Comparison of ENCODE assay signal across 15 cellular contexts in the genomic region with DNA sequence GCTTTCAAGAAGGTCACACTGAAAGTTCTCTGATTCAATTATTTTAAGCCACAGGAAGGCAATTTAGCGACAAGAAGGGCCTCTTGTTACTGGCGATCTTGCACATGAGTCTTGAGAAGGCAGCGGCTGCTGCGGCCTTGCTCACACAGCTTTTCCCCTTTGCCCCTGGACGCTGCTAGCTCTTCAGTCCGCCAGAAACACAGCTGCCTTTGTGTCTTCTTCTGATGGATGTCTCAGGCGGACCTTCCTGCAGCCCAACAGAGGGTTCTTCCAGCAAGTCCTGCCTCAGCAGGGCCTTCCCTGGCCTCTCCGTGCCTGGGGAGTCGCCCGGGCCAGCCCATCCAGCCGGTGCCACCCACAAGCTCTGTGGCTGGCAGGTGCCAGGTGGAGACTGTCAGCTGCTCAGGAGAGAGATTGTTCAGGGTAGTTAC. TPM values are rescaled to one million over a fixed set of nuclear protein-coding genes. Genes with fewer than 3 reads are reported as not detected.
DNase-seq lines count a peak whose midpoint lies in the region; ATAC-seq lines count a peak whose summit lies in the region.
"Had no signal": no experiment of that assay in that cellular context is flagged by ENCODE, and none has a peak within 500 bp of the region (broad histone marks: within the 10 kb centered on the region; RNA-seq: fewer than 3 reads in every experiment).

No MANE protein-coding gene starts in this region.

- peak overlapping the region; percentile 53 for H3K27ac ChIP-seq in caudate nucleus (ENCODE audit: low read depth, low read length)
- H3K27ac ChIP-seq: C4-2B, lower lobe of right lung, vagina had no signal

- intact Hi-C loops in sciatic nerve (cut with DNase I), result no loop called here

- ATAC-seq in sciatic nerve (peak; percentile 73), HG03045 (IDR thresholded peaks at IDR 0.05; ENCODE audit: unreplicated experiment) (no peak)
- ATAC-seq: activated CD8-positive, alpha-beta T cell treated with anti-CD3 and anti-CD28 coated beads for 36 hours; lower lobe of right lung had no signal

- DNase-seq in ELF-1 (ENCODE audit: low read depth, low spot score) (peak; percentile 44), caudate nucleus (lab: John Stamatoyannopoulos, UW) (peak in 5 of 61 donors; percentile 8 to 26 (median 18)), left kidney (ENCODE audit: low read depth, low spot score) (peak; percentile 63), sciatic nerve (ENCODE audit: low spot score) (no peak), DMS53 treated with DMSO at 0.1 percent for 48 hours (lab: John Stamatoyannopoulos, UW; ENCODE audit: unreplicated experiment) (no peak), mesenteric fat pad (ENCODE audit: low spot score) (no peak)
- DNase-seq in stimulated activated naive CD4-positive, alpha-beta T cell (lab: John Stamatoyannopoulos, UW), result no peak
- DNase-seq: lower lobe of right lung, NCI-H1105 treated with DMSO at 0.1 percent for 48 hours had no signal

RNA-seq across cellular contexts. Expression of a gene that starts 59.4 kb away (rescaled TPM):
- total RNA-seq in sciatic nerve, result 17.3 TPM
- total RNA-seq in mesenteric fat pad, result 2.6 TPM
- total RNA-seq: activated CD8-positive, alpha-beta T cell treated with anti-CD3 and anti-CD28 coated beads for 36 hours; bronchial epithelial cell; dermis blood vessel endothelial cell had no signal

Comparison
In these comparisons a context has a peak if more than half of its experiments do, and no peak if none do; other contexts are left out.
1. DNase-seq: peak in ELF-1 (single experiment) and left kidney (single experiment); none in sciatic nerve (single experiment), DMS53 treated with DMSO at 0.1 percent for 48 hours (single experiment), mesenteric fat pad (single experiment) and stimulated activated naive CD4-positive, alpha-beta T cell (0 of 6).